9 cellular contexts compared by ENCODE assay signal in genomic region chr15:90620379-90621134, GRCh38.
DNase-seq lines count a peak whose midpoint lies in the region; ATAC-seq and TF ChIP-seq lines count a peak whose summit lies in the region.
"Had no signal": no experiment of that assay in that cellular context is flagged by ENCODE, and none has a peak within 500 bp of the region (broad histone marks: within the 10 kb centered on the region; RNA-seq: fewer than 3 reads in every experiment).

No MANE protein-coding gene starts in this region.

- H3K36me3 Mint-ChIP-seq in CD4-positive, alpha-beta memory T cell: peaks cover 36 to 47% of the 10 kb centered on the region in 2 donors
- H3K36me3 Mint-ChIP-seq in activated naive CD4-positive, alpha-beta T cell treated with anti-CD3 and anti-CD28 coated beads, Interleukin-2, amount 10 ng/mL, durations not matched to agents 7 days and 5 days: peaks cover 43% of the 10 kb centered on the region
- H3K36me3 Mint-ChIP-seq in chondrocyte (ENCODE audit: low read depth): peaks cover 21% of the 10 kb centered on the region

- no peak for TF ChIP-seq EP300 in ovary (IDR thresholded peaks at IDR 0.05)

- H3K4me3 Mint-ChIP-seq in CD4-positive, alpha-beta memory T cell: peak overlapping the region in 7 of 8 donors; percentile 44 to 76 (median 70)
- peak overlapping the region; percentile 11 for H3K4me3 Mint-ChIP-seq in activated naive CD4-positive, alpha-beta T cell treated with anti-CD3 and anti-CD28 coated beads, Interleukin-2, amount 10 ng/mL, durations not matched to agents 7 days and 5 days
- no peak overlapping the region for H3K4me3 Mint-ChIP-seq in chondrocyte (ENCODE audit: unreplicated experiment)
- H3K4me3 Mint-ChIP-seq: effector memory CD8-positive, alpha-beta T cell had no signal

- no peaks in the 10 kb centered on the region for H3K27me3 Mint-ChIP-seq in CD4-positive, alpha-beta memory T cell
- H3K27me3 Mint-ChIP-seq in activated naive CD4-positive, alpha-beta T cell treated with anti-CD3 and anti-CD28 coated beads, Interleukin-2, amount 10 ng/mL, durations not matched to agents 7 days and 5 days: no peaks in the 10 kb centered on the region
- no peaks in the 10 kb centered on the region for H3K27me3 Mint-ChIP-seq in chondrocyte (ENCODE audit: low read depth)
- H3K27me3 Mint-ChIP-seq: effector memory CD8-positive, alpha-beta T cell had no signal

- peaks cover 27% of the 10 kb centered on the region for H3K36me3 ChIP-seq in CD4-positive, alpha-beta memory T cell (ENCODE audit: insufficient read depth, low read length)
- no peaks in the 10 kb centered on the region for H3K36me3 ChIP-seq in ovary

- H3K4me3 ChIP-seq in CD4-positive, alpha-beta memory T cell (ENCODE audit: low read length in 2 of 2): no peak overlapping the region
- H3K4me3 ChIP-seq in ovary: no peak overlapping the region

- peak in 4 of 5 donors; percentile 20 to 47 (median 28) for DNase-seq in CD4-positive, alpha-beta memory T cell
- DNase-seq in MV-4-11 (lab: John Stamatoyannopoulos, UW) (peak; percentile 71), ovary (no peak), DMS79 treated with DMSO at 0.1 percent for 48 hours (lab: John Stamatoyannopoulos, UW) (no peak), chondrocyte (ENCODE audit: low spot score) (no peak), NCI-H748 (lab: John Stamatoyannopoulos, UW; ENCODE audit: unreplicated experiment) (no peak)
- DNase-seq in activated naive CD4-positive, alpha-beta T cell treated with anti-CD3 and anti-CD28 coated beads, Interleukin-2, amount 10 ng/mL, durations not matched to agents 7 days and 5 days: peak; percentile 55
- DNase-seq: effector memory CD8-positive, alpha-beta T cell had no signal

- no peak overlapping the region for H3K27ac ChIP-seq in CD4-positive, alpha-beta memory T cell (ENCODE audit: low read depth, low read length)
- H3K27ac ChIP-seq in ovary: no peak overlapping the region

- POLR2A ChIA-PET in CD4-positive, alpha-beta memory T cell (lab: Charles Lee; ENCODE audit: partially characterized antibody): interaction anchor here (0.7 to 1.6 kb wide), 2 partner anchors 11 to 26 kb away, joined by 3 to 5 read pairs; no protein-coding TSS in a partner anchor

- H3K4me1 Mint-ChIP-seq in CD4-positive, alpha-beta memory T cell: peaks cover 20 to 31% (median 22%) of the 10 kb centered on the region in 4 donors
- H3K4me1 Mint-ChIP-seq in activated naive CD4-positive, alpha-beta T cell treated with anti-CD3 and anti-CD28 coated beads, Interleukin-2, amount 10 ng/mL, durations not matched to agents 7 days and 5 days: peaks cover 34% of the 10 kb centered on the region
- peaks cover 3% of the 10 kb centered on the region for H3K4me1 Mint-ChIP-seq in chondrocyte (ENCODE audit: low read depth)

- TF ChIP-seq CTCF in ovary (IDR thresholded peaks at IDR 0.05) (no peak), chondrocyte (IDR thresholded peaks at IDR 0.05) (no peak)

- WGBS in ovary, 3 donors: 49 to 53% (median 50%) methylated on average over 13 of the region's 13 CpGs

- H3K9me3 ChIP-seq in CD4-positive, alpha-beta memory T cell (ENCODE audit: control insufficient read depth in 1 of 2, low read length in 2 of 2): no peaks in the 10 kb centered on the region
- no peaks in the 10 kb centered on the region for H3K9me3 ChIP-seq in ovary

- H3K4me1 ChIP-seq in CD4-positive, alpha-beta memory T cell (ENCODE audit: insufficient read depth, low read length): peaks cover 19% of the 10 kb centered on the region
- H3K4me1 ChIP-seq in ovary (ENCODE audit: insufficient read depth): peaks cover 5% of the 10 kb centered on the region

- CTCF ChIA-PET in CD4-positive, alpha-beta memory T cell (lab: Charles Lee; ENCODE audit: partially characterized antibody): interaction anchor here (0.9 to 2.4 kb wide), 4 partner anchors 17 to 300 kb away, joined by 3 to 9 read pairs (median 5); no protein-coding TSS in a partner anchor
- CTCF ChIA-PET in activated naive CD4-positive, alpha-beta T cell treated with anti-CD3 and anti-CD28 coated beads, Interleukin-2, amount 10 ng/mL, durations not matched to agents 7 days and 5 days (lab: Charles Lee): interaction anchor here (0.7 to 1.6 kb wide), 6 partner anchors 17 to 327 kb away, joined by 3 to 4 read pairs (median 3); no protein-coding TSS in a partner anchor

- H3K27me3 ChIP-seq in CD4-positive, alpha-beta memory T cell (ENCODE audit: insufficient read depth, low read length): no peaks in the 10 kb centered on the region
- H3K27me3 ChIP-seq in ovary: no peaks in the 10 kb centered on the region

- TF ChIP-seq POLR2A in ovary (IDR thresholded peaks at IDR 0.05): no peak

- peak overlapping the region; percentile 34 to 92 (median 80) for H3K27ac Mint-ChIP-seq in CD4-positive, alpha-beta memory T cell
- peak overlapping the region; percentile 84 for H3K27ac Mint-ChIP-seq in activated naive CD4-positive, alpha-beta T cell treated with anti-CD3 and anti-CD28 coated beads, Interleukin-2, amount 10 ng/mL, durations not matched to agents 7 days and 5 days
- H3K27ac Mint-ChIP-seq in chondrocyte (ENCODE audit: unreplicated experiment): no peak overlapping the region

- peak; percentile 77 for ATAC-seq in GM21447 (IDR thresholded peaks at IDR 0.05; ENCODE audit: unreplicated experiment)
- ATAC-seq: effector memory CD8-positive, alpha-beta T cell had no signal

- intact Hi-C loops in CD4-positive, alpha-beta memory T cell (cut with micrococcal nuclease): no loop called here
- intact Hi-C loops in ovary (cut with DNase I): no loop called here

- H3K9me3 Mint-ChIP-seq in CD4-positive, alpha-beta memory T cell: no peaks in the 10 kb centered on the region
- H3K9me3 Mint-ChIP-seq in activated naive CD4-positive, alpha-beta T cell treated with anti-CD3 and anti-CD28 coated beads, Interleukin-2, amount 10 ng/mL, durations not matched to agents 7 days and 5 days: no peaks in the 10 kb centered on the region
- H3K9me3 Mint-ChIP-seq in chondrocyte (ENCODE audit: low read depth): no peaks in the 10 kb centered on the region
- H3K9me3 Mint-ChIP-seq: effector memory CD8-positive, alpha-beta T cell had no signal

Comparison
In these comparisons a context has a peak if more than half of its experiments do, and no peak if none do; other contexts are left out.
1. DNase-seq: peak in CD4-positive, alpha-beta memory T cell (4 of 5), MV-4-11 (single experiment) and activated naive CD4-positive, alpha-beta T cell treated with anti-CD3 and anti-CD28 coated beads, Interleukin-2, amount 10 ng/mL, durations not matched to agents 7 days and 5 days (single experiment); none in ovary (0 of 5), DMS79 treated with DMSO at 0.1 percent for 48 hours (single experiment), chondrocyte (single experiment) and NCI-H748 (single experiment).